In the genomic region with DNA sequence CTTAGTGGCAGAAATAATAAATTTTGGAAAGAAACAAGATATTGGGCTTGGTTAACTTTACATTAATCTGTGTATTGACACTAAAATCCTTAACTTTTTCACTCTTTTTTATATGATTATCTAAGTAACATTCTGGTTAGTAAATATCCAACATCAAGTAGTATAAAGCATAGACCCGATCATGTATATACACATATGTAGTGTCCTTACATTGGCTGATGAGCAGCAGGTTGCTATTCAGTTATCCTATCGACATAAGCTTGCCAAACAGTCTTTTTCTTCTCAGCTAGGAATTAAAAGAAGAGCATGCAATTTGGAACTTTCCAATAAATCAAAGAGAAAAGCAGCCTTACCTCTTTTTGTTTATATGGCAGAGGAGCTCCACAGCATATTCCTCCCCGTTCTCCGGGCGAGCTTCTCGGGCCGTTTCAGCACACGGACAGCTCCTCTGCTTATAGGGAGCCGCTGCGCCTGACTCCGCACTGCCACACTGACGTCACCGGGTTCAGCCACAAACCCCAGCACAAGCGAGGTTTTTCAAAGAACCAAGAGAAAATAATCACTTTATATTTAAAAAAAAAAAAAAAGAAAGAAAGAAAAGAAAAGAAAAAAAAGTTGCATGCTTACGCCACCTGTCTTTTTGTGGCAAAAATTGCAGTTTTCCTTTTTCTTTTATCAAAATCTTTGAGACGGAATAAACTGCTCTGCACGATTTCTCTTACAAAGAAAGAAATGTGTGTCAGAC, we compare ENCODE assay signal across 8 cellular contexts. TPM values are rescaled to one million over a fixed set of nuclear protein-coding genes. Genes with fewer than 3 reads are reported as not detected.
DNase-seq lines count a peak whose midpoint lies in the region; ATAC-seq and TF ChIP-seq lines count a peak whose summit lies in the region.

A gene with protein sequence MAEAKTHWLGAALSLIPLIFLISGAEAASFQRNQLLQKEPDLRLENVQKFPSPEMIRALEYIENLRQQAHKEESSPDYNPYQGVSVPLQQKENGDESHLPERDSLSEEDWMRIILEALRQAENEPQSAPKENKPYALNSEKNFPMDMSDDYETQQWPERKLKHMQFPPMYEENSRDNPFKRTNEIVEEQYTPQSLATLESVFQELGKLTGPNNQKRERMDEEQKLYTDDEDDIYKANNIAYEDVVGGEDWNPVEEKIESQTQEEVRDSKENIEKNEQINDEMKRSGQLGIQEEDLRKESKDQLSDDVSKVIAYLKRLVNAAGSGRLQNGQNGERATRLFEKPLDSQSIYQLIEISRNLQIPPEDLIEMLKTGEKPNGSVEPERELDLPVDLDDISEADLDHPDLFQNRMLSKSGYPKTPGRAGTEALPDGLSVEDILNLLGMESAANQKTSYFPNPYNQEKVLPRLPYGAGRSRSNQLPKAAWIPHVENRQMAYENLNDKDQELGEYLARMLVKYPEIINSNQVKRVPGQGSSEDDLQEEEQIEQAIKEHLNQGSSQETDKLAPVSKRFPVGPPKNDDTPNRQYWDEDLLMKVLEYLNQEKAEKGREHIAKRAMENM (minus strand): TSS at position 430 of the 745 bp plus-strand sequence. CDS start 3,079 bp downstream, outside the sequence.

- 10 to 14% (median 13%) methylated on average over 17 of the region's 17 CpGs for WGBS in spleen, 5 donors

- no peaks in the 10 kb centered on the region for H3K9me3 ChIP-seq in Peyer's patch
- no peaks in the 10 kb centered on the region for H3K9me3 ChIP-seq in spleen

- H3K27me3 ChIP-seq in Peyer's patch (no peaks in the 10 kb centered on the region), spleen (replicated peaks in 1 of 7) (peaks cover 0 to 19% (median 0%) of the 10 kb centered on the region in 7 donors)

- TF ChIP-seq CTCF in Peyer's patch (IDR thresholded peaks at IDR 0.05) (peak in 1 of 6 experiments; percentile 10), spleen (IDR thresholded peaks at IDR 0.05 in 8 of 11, conservative IDR thresholded peaks at IDR 0.05 in 3 of 11) (no peak)

- H3K36me3 ChIP-seq in Peyer's patch (no peaks in the 10 kb centered on the region), spleen (no peaks in the 10 kb centered on the region)

- H3K27ac ChIP-seq in Peyer's patch = no peak within 1 kb of the TSS
- H3K27ac ChIP-seq in spleen = no peak within 1 kb of the TSS

- in situ Hi-C loops in T47D (cut with HindIII; ENCODE audit: low pct_unique_long_range_greater_than_20kb, low sequenced_read_pairs) = no loop called here

- TF ChIP-seq POLR2A in Peyer's patch (IDR thresholded peaks at IDR 0.05) = no peak
- no peak for TF ChIP-seq POLR2A in spleen (IDR thresholded peaks at IDR 0.05)

- peak; percentile 53 for DNase-seq in DMS79 (lab: John Stamatoyannopoulos, UW)
- DNase-seq in LHCN-M2 (ENCODE audit: low read depth) = peak; percentile 87
- peak in 2 of 3 donors; percentile 25 to 61 for DNase-seq in Peyer's patch
- peak; percentile 56 to 71 for DNase-seq in T47D (ENCODE audit: low read depth in 1 of 2, low spot score in 1 of 2)
- peak; percentile 97 for DNase-seq in iris pigment epithelial cell (ENCODE audit: low read depth)
- DNase-seq in spleen = peak; percentile 77

- intact Hi-C loops in spleen (cut with DNase I; ENCODE audit: low total_unique reads) = no loop called here

- no peaks in the 10 kb centered on the region for H3K4me1 ChIP-seq in Peyer's patch
- H3K4me1 ChIP-seq in spleen = peaks cover 0 to 7% (median 5%) of the 10 kb centered on the region in 6 donors

- H3K4me3 ChIP-seq in Peyer's patch = no peak within 1 kb of the TSS
- H3K4me3 ChIP-seq in spleen = no peak within 1 kb of the TSS

- peak; percentile 79 for ATAC-seq in GM21529 (IDR thresholded peaks at IDR 0.05; ENCODE audit: unreplicated experiment)
- no peak for ATAC-seq in GM18517 (IDR thresholded peaks at IDR 0.05; ENCODE audit: unreplicated experiment)

RNA-seq across cellular contexts. Expression of the gene that starts here (rescaled TPM):
- total RNA-seq in LHCN-M2 (2014; rRNA removed) (10.8 and 12.7 TPM in 2 replicates), Peyer's patch (1 to 10 TPM in 3 of 4 donors, not detected in 1; 3.2 to 5.1 (median 4.8) TPM), spleen (under 1 TPM in 2 of 7 donors, not detected in 5; 0.13 to 0.34 TPM)
- 1.7 TPM for polyA plus RNA-seq in LHCN-M2 (2012)
- polyA plus RNA-seq in spleen = under 1 TPM; 0.13 to 0.39 (median 0.17) TPM

Comparison
In these comparisons a context has a peak if more than half of its experiments do, and no peak if none do; other contexts are left out.
1. Peak in DNase-seq in spleen; RNA of the gene not detected or under 1 TPM.
2. DNase-seq: peak in every context shown above with its lines; median percentile 97 in iris pigment epithelial cell; 87 in LHCN-M2; 77 in spleen; 64 in T47D; 53 in DMS79; 43 in Peyer's patch.